Comparison of ENCODE assay signal across 8 cellular contexts in the genomic region with DNA sequence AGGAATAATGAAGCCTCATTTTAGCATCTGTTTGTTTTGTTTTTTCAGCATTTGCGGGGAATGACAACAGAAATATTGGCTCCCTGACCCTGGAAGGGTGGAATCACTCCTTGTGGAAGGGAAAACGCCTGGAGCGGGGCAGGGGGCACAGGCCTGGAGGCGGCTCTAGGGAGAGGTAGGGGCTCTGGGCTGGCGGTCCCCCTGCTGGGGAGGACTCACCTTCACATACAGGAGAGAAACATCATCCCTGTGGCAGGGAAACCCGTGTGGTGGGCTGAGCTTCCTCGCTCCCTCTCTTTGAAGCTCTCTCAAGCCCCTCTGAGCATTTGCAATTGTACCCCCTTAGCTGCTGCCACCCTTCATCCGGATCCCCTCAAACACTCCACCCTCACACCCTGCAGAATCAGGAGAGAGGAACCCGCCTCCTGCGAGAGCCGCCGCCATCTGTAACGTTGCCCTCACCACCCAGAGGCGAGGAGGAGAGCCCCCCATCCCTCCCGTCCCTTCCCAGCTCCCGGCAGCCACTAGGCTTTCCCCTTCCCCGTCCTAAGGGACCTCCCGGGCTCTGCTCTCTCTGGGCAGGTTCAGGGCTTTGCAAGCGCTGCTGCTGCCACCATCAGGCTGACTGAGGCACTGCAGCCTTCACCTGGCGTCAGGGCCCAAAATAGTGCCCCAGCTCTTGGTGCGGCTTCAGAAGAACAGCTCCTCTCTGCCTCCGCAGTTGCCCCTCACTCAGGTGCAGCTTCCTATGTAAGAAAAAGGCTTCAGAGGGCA. TPM values are rescaled to one million over a fixed set of nuclear protein-coding genes. Genes with fewer than 3 reads are reported as not detected.
DNase-seq lines count a peak whose midpoint lies in the region; ATAC-seq, FAIRE-seq and TF ChIP-seq lines count a peak whose summit lies in the region.

No MANE protein-coding gene starts in this region.

- peaks cover 10% of the 10 kb centered on the region for H3K27me3 Mint-ChIP-seq in activated CD8-positive, alpha-beta memory T cell treated with anti-CD3 and anti-CD28 coated beads, Interleukin-2, amount 10 ng/mL, durations not matched to agents 7 days and 5 days

- TF ChIP-seq CTCF in epithelial cell of esophagus (IDR thresholded peaks at IDR 0.05; ENCODE audit: insufficient read depth, low read depth, low read length, missing control alignments): peak; percentile 94

- FAIRE-seq in GM19239 (lab: Jason Lieb, UNC): peak; percentile 39

- H4K20me1 ChIP-seq in BLaER1: no peaks in the 10 kb centered on the region

- H3K4me3 ChIP-seq in BLaER1 (no peak overlapping the region), epithelial cell of esophagus (ENCODE audit: low read length) (no peak overlapping the region)

- H3K4me1 Mint-ChIP-seq in activated CD8-positive, alpha-beta memory T cell treated with anti-CD3 and anti-CD28 coated beads, Interleukin-2, amount 10 ng/mL, durations not matched to agents 7 days and 5 days: no peaks in the 10 kb centered on the region
- peaks cover 5% of the 10 kb centered on the region for H3K4me1 Mint-ChIP-seq in stimulated activated effector memory CD8-positive, alpha-beta T cell treated with anti-CD3 and anti-CD28 coated beads, Interleukin-12 subunit alpha, Interleukin-12 subunit beta, amount 100 ng/mL, for 72 hours

- no peak overlapping the region for H3K27ac Mint-ChIP-seq in activated CD8-positive, alpha-beta memory T cell treated with anti-CD3 and anti-CD28 coated beads, Interleukin-2, amount 10 ng/mL, durations not matched to agents 7 days and 5 days
- no peak overlapping the region for H3K27ac Mint-ChIP-seq in stimulated activated effector memory CD8-positive, alpha-beta T cell treated with anti-CD3 and anti-CD28 coated beads, Interleukin-12 subunit alpha, Interleukin-12 subunit beta, amount 100 ng/mL, for 72 hours

- H3K36me3 ChIP-seq in BLaER1: no peaks in the 10 kb centered on the region

- CTCF ChIA-PET in activated CD8-positive, alpha-beta memory T cell treated with anti-CD3 and anti-CD28 coated beads, Interleukin-2, amount 10 ng/mL, durations not matched to agents 7 days and 5 days (lab: Charles Lee): interaction anchor here (1.3 to 3.4 kb wide), 7 partner anchors 9 to 549 kb away, joined by 4 to 17 read pairs (median 4); no protein-coding TSS in a partner anchor

- no peaks in the 10 kb centered on the region for H3K9me3 ChIP-seq in BLaER1

- H3K27me3 ChIP-seq in BLaER1: no peaks in the 10 kb centered on the region

- no peaks in the 10 kb centered on the region for H3K4me1 ChIP-seq in BLaER1

- H3K9ac ChIP-seq in BLaER1: no peak overlapping the region

- DNase-seq in GM19239 (ENCODE audit: insufficient read length, low spot score) (peak; percentile 63), NCI-H748 (lab: John Stamatoyannopoulos, UW; ENCODE audit: unreplicated experiment) (peak; percentile 83), epithelial cell of esophagus (ENCODE audit: low read depth) (peak; percentile 50), myocyte (ENCODE audit: low read depth) (peak; percentile 80)
- DNase-seq in activated CD8-positive, alpha-beta memory T cell treated with anti-CD3 and anti-CD28 coated beads, Interleukin-2, amount 10 ng/mL, durations not matched to agents 7 days and 5 days: peak; percentile 67
- DNase-seq in stimulated activated effector memory CD8-positive, alpha-beta T cell treated with anti-CD3 and anti-CD28 coated beads, Interleukin-12 subunit alpha, Interleukin-12 subunit beta, amount 100 ng/mL, for 72 hours (ENCODE audit: low spot score in 2 of 2): peak; percentile 49 to 74

- H3K36me3 Mint-ChIP-seq in activated CD8-positive, alpha-beta memory T cell treated with anti-CD3 and anti-CD28 coated beads, Interleukin-2, amount 10 ng/mL, durations not matched to agents 7 days and 5 days: no peaks in the 10 kb centered on the region
- H3K36me3 Mint-ChIP-seq in stimulated activated effector memory CD8-positive, alpha-beta T cell treated with anti-CD3 and anti-CD28 coated beads, Interleukin-12 subunit alpha, Interleukin-12 subunit beta, amount 100 ng/mL, for 72 hours: no peaks in the 10 kb centered on the region

- H3K4me3 Mint-ChIP-seq in activated CD8-positive, alpha-beta memory T cell treated with anti-CD3 and anti-CD28 coated beads, Interleukin-2, amount 10 ng/mL, durations not matched to agents 7 days and 5 days: no peak overlapping the region
- H3K4me3 Mint-ChIP-seq in stimulated activated effector memory CD8-positive, alpha-beta T cell treated with anti-CD3 and anti-CD28 coated beads, Interleukin-12 subunit alpha, Interleukin-12 subunit beta, amount 100 ng/mL, for 72 hours: no peak overlapping the region

- H3K9me3 Mint-ChIP-seq in activated CD8-positive, alpha-beta memory T cell treated with anti-CD3 and anti-CD28 coated beads, Interleukin-2, amount 10 ng/mL, durations not matched to agents 7 days and 5 days (ENCODE audit: low read depth): no peaks in the 10 kb centered on the region
- H3K9me3 Mint-ChIP-seq in stimulated activated effector memory CD8-positive, alpha-beta T cell treated with anti-CD3 and anti-CD28 coated beads, Interleukin-12 subunit alpha, Interleukin-12 subunit beta, amount 100 ng/mL, for 72 hours: no peaks in the 10 kb centered on the region

- H3K4me2 ChIP-seq in BLaER1: peak overlapping the region; percentile 64

- no peak overlapping the region for H3K27ac ChIP-seq in BLaER1

- ATAC-seq in HG03460 (IDR thresholded peaks at IDR 0.05; ENCODE audit: unreplicated experiment): peak; percentile 89
- ATAC-seq in activated CD8-positive, alpha-beta memory T cell treated with anti-CD3 and anti-CD28 coated beads, Interleukin-2, amount 10 ng/mL, durations not matched to agents 7 days and 5 days: peak; percentile 70
- peak; percentile 66 for ATAC-seq in stimulated activated effector memory CD8-positive, alpha-beta T cell treated with anti-CD3 and anti-CD28 coated beads, Interleukin-12 subunit alpha, Interleukin-12 subunit beta, amount 100 ng/mL, for 72 hours

RNA-seq across cellular contexts. Expression of a gene that starts 10.4 kb away (rescaled TPM):
- not detected for total RNA-seq in activated CD8-positive, alpha-beta memory T cell treated with anti-CD3 and anti-CD28 coated beads, Interleukin-2, amount 10 ng/mL, durations not matched to agents 7 days and 5 days
- 1.6 and 2.1 TPM in 2 replicates for total RNA-seq in myocyte
- polyA plus RNA-seq in myocyte (2012): 6.8 TPM
